In genomic region chr7:98211676-98212531, GRCh38 we compare ENCODE assay signal across 1 cellular context.
A peak's percentile ranks its signal among the peaks of the same experiment; 100 is the strongest.
TF ChIP-seq lines count a peak whose summit lies in the region.

No MANE protein-coding gene starts in this region.

TF ChIP-seq in HepG2, 621 proteins besides CTCF, POLR2A, EP300 and RAD21 (continued from another document and continues in another):
- TF ChIP-seq BATF2 (CRISPR knock-in tag; IDR thresholded peaks at IDR 0.05) (0 out of 2 replicates have a peak, but pooled peaks have one; percentile 43), FOXJ3 (CRISPR knock-in tag; IDR thresholded peaks at IDR 0.05; ENCODE audit: borderline replicate concordance) (no peak), XBP1 (CRISPR knock-in tag; IDR thresholded peaks at IDR 0.05) (no peak), IKZF5 (CRISPR knock-in tag; IDR thresholded peaks at IDR 0.05) (no peak), ZNF772 (CRISPR knock-in tag; IDR thresholded peaks at IDR 0.05) (peak; percentile 31; the same call in 1 of the 2 replicates), ARHGAP35 (CRISPR knock-in tag; IDR thresholded peaks at IDR 0.05; ENCODE audit: borderline replicate concordance) (no peak; the same call in 1 of the 2 replicates), ZNF224 (CRISPR knock-in tag; IDR thresholded peaks at IDR 0.05) (no peak), MAX (IDR thresholded peaks at IDR 0.05) (peak; percentile 93), ZNF609 (CRISPR knock-in tag; IDR thresholded peaks at IDR 0.05; ENCODE audit: borderline replicate concordance) (peak; percentile 89), STAG1 (CRISPR knock-in tag; IDR thresholded peaks at IDR 0.05) (no peak), ZNF280B (CRISPR knock-in tag; IDR thresholded peaks at IDR 0.05; ENCODE audit: borderline replicate concordance) (peak; percentile 89), ZNF33A (CRISPR knock-in tag; IDR thresholded peaks at IDR 0.05; ENCODE audit: borderline replicate concordance) (no peak), MED13 (CRISPR knock-in tag; IDR thresholded peaks at IDR 0.05) (no peak), MTA1 (CRISPR knock-in tag; IDR thresholded peaks at IDR 0.05; ENCODE audit: borderline replicate concordance) (peak; percentile 92), HMGXB3 (CRISPR knock-in tag; IDR thresholded peaks at IDR 0.05; ENCODE audit: borderline replicate concordance) (no peak), ZBTB7A (CRISPR knock-in tag; IDR thresholded peaks at IDR 0.05) (peak; percentile 96), ATF4 (CRISPR knock-in tag; IDR thresholded peaks at IDR 0.05) (peak in 1 of 2 experiments; percentile 51; a peak in 1 of 4 replicates), ZNF550 (CRISPR knock-in tag; IDR thresholded peaks at IDR 0.05; ENCODE audit: borderline replicate concordance) (no peak), ZSCAN30 (CRISPR knock-in tag; IDR thresholded peaks at IDR 0.05) (no peak), ATF5 (CRISPR knock-in tag; IDR thresholded peaks at IDR 0.05; ENCODE audit: low read depth) (no peak), ZBTB14 (CRISPR knock-in tag; IDR thresholded peaks at IDR 0.05) (no peak), HNRNPLL (IDR thresholded peaks at IDR 0.05; ENCODE audit: low read depth, low read length, poor library complexity, severe bottlenecking) (peak; percentile 29), THAP7 (CRISPR knock-in tag; IDR thresholded peaks at IDR 0.05) (no peak), ZNF615 (CRISPR knock-in tag; IDR thresholded peaks at IDR 0.05; ENCODE audit: borderline replicate concordance) (no peak), CREB1 (IDR thresholded peaks at IDR 0.05) (no peak), CREB1 (CRISPR knock-in tag; IDR thresholded peaks at IDR 0.05) (no peak), ZNF83 (CRISPR knock-in tag; IDR thresholded peaks at IDR 0.05; ENCODE audit: borderline replicate concordance) (no peak), CEBPG (CRISPR knock-in tag; IDR thresholded peaks at IDR 0.05) (no peak), MEF2D (CRISPR knock-in tag; IDR thresholded peaks at IDR 0.05) (peak; percentile 88), BHLHE40 (IDR thresholded peaks at IDR 0.05; ENCODE audit: low read length) (peak; percentile 88), NAIF1 (CRISPR knock-in tag; IDR thresholded peaks at IDR 0.05; ENCODE audit: borderline replicate concordance) (peak; percentile 27; the same call in 1 of the 2 replicates), SIN3B (IDR thresholded peaks at IDR 0.05; ENCODE audit: low read length) (no peak), SYNCRIP (IDR thresholded peaks at IDR 0.05; ENCODE audit: insufficient read depth, low read depth, low read length) (no peak), ZNF329 (CRISPR knock-in tag; IDR thresholded peaks at IDR 0.05; ENCODE audit: low read depth) (peak; percentile 81), ZNF512B (CRISPR knock-in tag; IDR thresholded peaks at IDR 0.05; ENCODE audit: borderline replicate concordance) (no peak), IRF2 (CRISPR knock-in tag; IDR thresholded peaks at IDR 0.05) (no peak), MTF1 (CRISPR knock-in tag; IDR thresholded peaks at IDR 0.05) (no peak), ZFP36L2 (CRISPR knock-in tag; IDR thresholded peaks at IDR 0.05) (no peak), RFX1 (IDR thresholded peaks at IDR 0.05) (no peak), KAT2B (IDR thresholded peaks at IDR 0.05; ENCODE audit: borderline replicate concordance, low read depth, low read length) (no peak), SKI (IDR thresholded peaks at IDR 0.05; ENCODE audit: partially characterized antibody) (peak; percentile 88), ZNF552 (CRISPR knock-in tag; IDR thresholded peaks at IDR 0.05; ENCODE audit: borderline replicate concordance) (no peak)
